Comparison of ENCODE assay signal across 35 cellular contexts in the genomic region with DNA sequence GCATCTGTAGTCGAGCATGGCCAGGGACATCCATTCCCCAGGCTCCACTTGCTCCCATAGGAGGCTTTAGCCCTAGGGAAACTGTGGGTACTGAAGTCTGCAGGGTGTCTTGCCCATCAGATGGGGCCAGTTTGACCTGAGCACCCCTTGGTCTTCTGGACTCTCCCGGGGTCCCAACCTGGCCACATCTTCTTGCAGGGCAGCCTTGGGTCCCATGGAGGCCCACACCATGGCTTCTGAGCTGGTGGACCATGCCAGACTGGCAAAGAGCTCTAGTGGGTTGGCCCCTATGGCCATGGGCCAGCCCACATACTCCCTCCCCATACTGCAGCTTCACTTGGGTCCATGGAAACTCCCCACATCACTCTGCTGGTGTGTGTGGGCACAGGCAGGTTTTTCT.
"Had no signal": no experiment of that assay in that cellular context is flagged by ENCODE, and none has a peak within 500 bp of the region (broad histone marks: within the 10 kb centered on the region; RNA-seq: fewer than 3 reads in every experiment).

No MANE protein-coding gene starts in this region.

- H3K4me2 ChIP-seq: KMS-11 had no signal

- H3K36me3 ChIP-seq: MG63 had no signal

- H3K27ac ChIP-seq: KMS-11 had no signal

- H3K27me3 ChIP-seq: MG63 had no signal

- H3K4me3 ChIP-seq: MG63 had no signal

- H3K9me3 ChIP-seq: MG63 had no signal

- H3K9ac ChIP-seq: KMS-11 had no signal

- DNase-seq: Karpas-422, Kasumi-1, KG1, MG63, MM.1S, MV-4-11, NCI-H1048, NCI-H1092, NCI-H1092 treated with DMSO at 0.1 percent for 48 hours, NCI-H1105, NCI-H1105 treated with DMSO at 0.1 percent for 48 hours, NCI-H1417, NCI-H1417 treated with DMSO at 0.1 percent for 48 hours, NCI-H1436, NCI-H1436 treated with DMSO at 0.1 percent for 48 hours, NCI-H146, NCI-H1694, NCI-H187, NCI-H187 treated with DMSO at 0.1 percent for 48 hours, NCI-H1930, NCI-H2029, NCI-H2029 treated with DMSO at 0.1 percent for 48 hours, NCI-H2081, NCI-H2081 treated with DMSO at 0.1 percent for 48 hours, NCI-H2107, NCI-H2171, NCI-H2171 treated with DMSO at 0.1 percent for 48 hours, NCI-H2227 treated with DMSO at 0.1 percent for 48 hours, NCI-H226, NCI-H345, NCI-H446, NCI-H446 treated with DMSO at 0.1 percent for 48 hours, NCI-H510A, NCI-H510A treated with DMSO at 0.1 percent for 48 hours had no signal
